In genomic region chr21:31235671-31236450, GRCh38 we compare ENCODE assay signal across 16 cellular contexts.
A peak's percentile ranks its signal among the peaks of the same experiment; 100 is the strongest.
DNase-seq lines count a peak whose midpoint lies in the region; ATAC-seq, FAIRE-seq and TF ChIP-seq lines count a peak whose summit lies in the region.
"Had no signal": no experiment of that assay in that cellular context is flagged by ENCODE, and none has a peak within 500 bp of the region (broad histone marks: within the 10 kb centered on the region; RNA-seq: fewer than 3 reads in every experiment).

No MANE protein-coding gene starts in this region.

- H3K27me3 ChIP-seq in transverse colon: no peaks in the 10 kb centered on the region
- H3K27me3 ChIP-seq: BE2C had no signal

- peaks cover 11% of the 10 kb centered on the region for H3K9me3 Mint-ChIP-seq in activated CD8-positive, alpha-beta memory T cell treated with anti-CD3 and anti-CD28 coated beads, Interleukin-2, amount 10 ng/mL, durations not matched to agents 7 days and 5 days (ENCODE audit: low read depth)

- TF ChIP-seq POLR2A in transverse colon (IDR thresholded peaks at IDR 0.05): no peak

- CTCF ChIA-PET in activated CD8-positive, alpha-beta memory T cell treated with anti-CD3 and anti-CD28 coated beads, Interleukin-2, amount 10 ng/mL, durations not matched to agents 7 days and 5 days (lab: Charles Lee): interaction anchor here (0.9 to 1.4 kb wide), 2 partner anchors 77 to 345 kb away, joined by 3 to 5 read pairs; no protein-coding TSS in a partner anchor

- WGBS in transverse colon (ENCODE audit: low coverage in 1 of 2), 2 donors: 80 to 84% methylated on average over 2 to 6 of the region's 6 CpGs

- no peak overlapping the region for H3K4me3 ChIP-seq in epithelial cell of esophagus (ENCODE audit: low read length)
- no peak overlapping the region for H3K4me3 ChIP-seq in transverse colon
- H3K4me3 ChIP-seq: K562 had no signal

- H3K36me3 Mint-ChIP-seq in activated CD8-positive, alpha-beta memory T cell treated with anti-CD3 and anti-CD28 coated beads, Interleukin-2, amount 10 ng/mL, durations not matched to agents 7 days and 5 days: peaks cover 6% of the 10 kb centered on the region

- no peak for ATAC-seq in HG02588 (IDR thresholded peaks at IDR 0.05; ENCODE audit: unreplicated experiment)
- ATAC-seq in activated CD8-positive, alpha-beta memory T cell treated with anti-CD3 and anti-CD28 coated beads, Interleukin-2, amount 10 ng/mL, durations not matched to agents 7 days and 5 days: no peak
- ATAC-seq: K562, right cardiac atrium had no signal

- DNase-seq in stimulated activated CD4-positive, alpha-beta T cell treated with anti-CD3 and anti-CD28 coated beads, Interleukin-1b, Interleukin-23, amount 100 ng/mL, for 48 hours: peak; percentile 19
- DNase-seq in stimulated activated CD4-positive, alpha-beta T cell treated with anti-CD3 and anti-CD28 coated beads, Interleukin-2, amount 100 ng/mL, for 24 hours: no peak
- DNase-seq in RPMI7951 (ENCODE audit: low read depth) (peak; percentile 61), epithelial cell of esophagus (ENCODE audit: low read depth) (peak; percentile 45), urothelium cell line (ENCODE audit: low spot score) (peak; percentile 21), transverse colon (no peak)
- no peak for DNase-seq in activated CD8-positive, alpha-beta memory T cell treated with anti-CD3 and anti-CD28 coated beads, Interleukin-2, amount 10 ng/mL, durations not matched to agents 7 days and 5 days
- DNase-seq: activated naive CD4-positive, alpha-beta T cell treated with anti-CD3 and anti-CD28 coated beads, Interleukin-2, amount 50 U/mL, for 16 hours; BE2C; HFFc6; natural killer cell; NCI-H1930; right cardiac atrium had no signal

- TF ChIP-seq EP300 in transverse colon (IDR thresholded peaks at IDR 0.05; ENCODE audit: low read depth): no peak

- H3K27ac Mint-ChIP-seq in activated CD8-positive, alpha-beta memory T cell treated with anti-CD3 and anti-CD28 coated beads, Interleukin-2, amount 10 ng/mL, durations not matched to agents 7 days and 5 days: no peak overlapping the region
- H3K27ac Mint-ChIP-seq: HFFc6, natural killer cell had no signal

- no peaks in the 10 kb centered on the region for H3K36me3 ChIP-seq in transverse colon
- H3K36me3 ChIP-seq: BE2C had no signal

- in situ Hi-C loops in transverse colon (cut with MboI; ENCODE audit: low pct_ligation_motif_present in 1 of 4, low pct_unique_long_range_greater_than_20kb in 1 of 4, low sequenced_read_pairs in 3 of 4): no loop called here

- peaks cover 0 to 5% of the 10 kb centered on the region in 2 donors for H3K9me3 ChIP-seq in transverse colon
- H3K9me3 ChIP-seq: BE2C had no signal

- intact Hi-C loops in transverse colon (cut with DNase I; ENCODE audit: low total_unique reads): no loop called here

- peaks cover 13% of the 10 kb centered on the region for H3K4me1 Mint-ChIP-seq in activated CD8-positive, alpha-beta memory T cell treated with anti-CD3 and anti-CD28 coated beads, Interleukin-2, amount 10 ng/mL, durations not matched to agents 7 days and 5 days

- no peak overlapping the region for H3K27ac ChIP-seq in transverse colon

- H3K4me3 Mint-ChIP-seq in activated CD8-positive, alpha-beta memory T cell treated with anti-CD3 and anti-CD28 coated beads, Interleukin-2, amount 10 ng/mL, durations not matched to agents 7 days and 5 days: no peak overlapping the region
- H3K4me3 Mint-ChIP-seq: HFFc6, natural killer cell had no signal

- no peaks in the 10 kb centered on the region for H3K27me3 Mint-ChIP-seq in activated CD8-positive, alpha-beta memory T cell treated with anti-CD3 and anti-CD28 coated beads, Interleukin-2, amount 10 ng/mL, durations not matched to agents 7 days and 5 days

- H3K4me1 ChIP-seq in transverse colon: no peaks in the 10 kb centered on the region
- H3K4me1 ChIP-seq: BE2C had no signal

- no peak for FAIRE-seq in urothelium cell line (lab: Jason Lieb, UNC)
- FAIRE-seq: K562, keratinocyte had no signal

- TF ChIP-seq CTCF in epithelial cell of esophagus (IDR thresholded peaks at IDR 0.05; ENCODE audit: insufficient read depth, low read depth, low read length, missing control alignments): no peak
- TF ChIP-seq CTCF in transverse colon (IDR thresholded peaks at IDR 0.05): no peak

Comparison
In these comparisons a context has a peak if more than half of its experiments do, and no peak if none do; other contexts are left out.
1. DNase-seq: peak in stimulated activated CD4-positive, alpha-beta T cell treated with anti-CD3 and anti-CD28 coated beads, Interleukin-1b, Interleukin-23, amount 100 ng/mL, for 48 hours (single experiment), RPMI7951 (single experiment), epithelial cell of esophagus (single experiment) and urothelium cell line (single experiment); none in stimulated activated CD4-positive, alpha-beta T cell treated with anti-CD3 and anti-CD28 coated beads, Interleukin-2, amount 100 ng/mL, for 24 hours (0 of 2), activated CD8-positive, alpha-beta memory T cell treated with anti-CD3 and anti-CD28 coated beads, Interleukin-2, amount 10 ng/mL, durations not matched to agents 7 days and 5 days (single experiment) and transverse colon (single experiment).